In genomic region chr4:69881173-69881773, GRCh38 we compare ENCODE assay signal across 7 cellular contexts. TPM values are rescaled to one million over a fixed set of nuclear protein-coding genes. Genes with fewer than 3 reads are reported as not detected.
DNase-seq lines count a peak whose midpoint lies in the region; ATAC-seq, FAIRE-seq and TF ChIP-seq lines count a peak whose summit lies in the region.

No MANE protein-coding gene starts in this region.

- no peak for TF ChIP-seq EP300 in upper lobe of left lung (IDR thresholded peaks at IDR 0.05)

- H3K36me3 ChIP-seq in PC-3 (ENCODE audit: low read depth, low read length) (no peaks in the 10 kb centered on the region), lung (ENCODE audit: control insufficient read depth in 2 of 2, insufficient read depth in 2 of 2, low read length in 2 of 2) (no peaks in the 10 kb centered on the region), upper lobe of left lung (no peaks in the 10 kb centered on the region)

- DNase-seq in EH (ENCODE audit: low read depth) (peak; percentile 4), GM19239 (ENCODE audit: insufficient read length, low spot score) (peak; percentile 10), PC-3 (peak; percentile 66), cerebellum (ENCODE audit: low spot score) (peak; percentile 2), lung (ENCODE audit: low spot score) (peak; percentile 30), upper lobe of left lung (peak in 1 of 2 donors; percentile 30)

- H3K9ac ChIP-seq in PC-3 (ENCODE audit: low read length): no peak overlapping the region

- no peak overlapping the region for H2AFZ ChIP-seq in PC-3 (ENCODE audit: low read length)

- H3K27ac ChIP-seq in PC-3 (ENCODE audit: low read length) (no peak overlapping the region), lung (ENCODE audit: low read depth in 1 of 2, low read length in 1 of 2) (no peak overlapping the region), upper lobe of left lung (no peak overlapping the region)

- H3K4me1 ChIP-seq in PC-3 (ENCODE audit: insufficient read depth, low read length) (no peaks in the 10 kb centered on the region), lung (ENCODE audit: control insufficient read depth in 2 of 2, insufficient read depth in 2 of 2, low read length in 2 of 2) (no peaks in the 10 kb centered on the region), upper lobe of left lung (no peaks in the 10 kb centered on the region)

- H3K4me2 ChIP-seq in PC-3 (ENCODE audit: low read length): no peak overlapping the region

- peak; percentile 85 for FAIRE-seq in GM19239 (lab: Jason Lieb, UNC)

- intact Hi-C loops in PC-3 (cut with micrococcal nuclease): loop anchor here (1.0 kb wide), 2 partner anchors 58 to 192 kb away; no protein-coding TSS in a partner anchor

- H4K20me1 ChIP-seq in PC-3 (ENCODE audit: low read length): no peaks in the 10 kb centered on the region

- ATAC-seq in HG03457 (IDR thresholded peaks at IDR 0.05; ENCODE audit: unreplicated experiment) (peak; percentile 88), PC-3 (peak; percentile 78), lung (ENCODE audit: insufficient read depth, low FRiP score) (peak; percentile 85), upper lobe of left lung (ENCODE audit: low FRiP score in 2 of 2) (peak; percentile 78 to 91)

- TF ChIP-seq POLR2A in upper lobe of left lung (IDR thresholded peaks at IDR 0.05): no peak

- no peak overlapping the region for H3K4me3 ChIP-seq in PC-3 (ENCODE audit: low read length)
- no peak overlapping the region for H3K4me3 ChIP-seq in lung
- no peak overlapping the region for H3K4me3 ChIP-seq in upper lobe of left lung

- no peaks in the 10 kb centered on the region for H3K9me2 ChIP-seq in PC-3 (replicated peaks; ENCODE audit: low read length)

- H3F3A ChIP-seq in PC-3 (ENCODE audit: low read length, unreplicated experiment): no peaks in the 10 kb centered on the region

- no peaks in the 10 kb centered on the region for H3K9me3 ChIP-seq in PC-3 (ENCODE audit: low read length)
- H3K9me3 ChIP-seq in lung (ENCODE audit: control insufficient read depth in 2 of 2, insufficient read depth in 1 of 2, low read length in 1 of 2): peaks cover 0 to 3% of the 10 kb centered on the region in 2 donors
- peaks cover 0 to 3% (median 0%) of the 10 kb centered on the region in 4 donors for H3K9me3 ChIP-seq in upper lobe of left lung

- CTCF ChIA-PET in PC-3 (lab: Charles Lee): interaction anchor here (0.7 kb wide), 1 partner anchor 284 kb away, joined by 4 read pairs; no protein-coding TSS in a partner anchor

- POLR2A ChIA-PET in PC-3 (lab: Charles Lee; ENCODE audit: unreplicated experiment): interaction anchor here (0.6 kb wide), 1 partner anchor 174 kb away, joined by 3 read pairs; no protein-coding TSS in a partner anchor

- BruUV-seq in PC-3 (replicated peaks; lab: Mats Ljungman, UMichigan): no TSS peak

- no peaks in the 10 kb centered on the region for H3K79me2 ChIP-seq in PC-3 (ENCODE audit: low read length)

- H3K27me3 ChIP-seq in PC-3 (ENCODE audit: low read length): no peaks in the 10 kb centered on the region
- no peaks in the 10 kb centered on the region for H3K27me3 ChIP-seq in lung (ENCODE audit: control insufficient read depth, insufficient read depth)
- no peaks in the 10 kb centered on the region for H3K27me3 ChIP-seq in upper lobe of left lung

- TF ChIP-seq CTCF in PC-3 (conservative IDR thresholded peaks at IDR 0.05; ENCODE audit: low read depth, low read length) (peak; percentile 82), lung (IDR thresholded peaks at IDR 0.05; ENCODE audit: control extremely low read depth, extremely low read depth) (peak; percentile 80), upper lobe of left lung (IDR thresholded peaks at IDR 0.05) (peak; percentile 27 to 74 (median 64))

RNA-seq across cellular contexts. Expression of gene SULT1E1, which starts 21.3 kb away (rescaled TPM):
- total RNA-seq in PC-3 (2014; rRNA removed): not detected in 2 replicates
- 18.1 TPM for total RNA-seq in cerebellum
- 100 to 1,000 TPM in 1 of 2 donors, 1 to 10 TPM in 1; 3.2 to 146 TPM for total RNA-seq in lung
- 1 to 10 TPM in 1 of 2 donors, under 1 TPM in 1; 0.39 to 4.1 TPM for polyA plus RNA-seq in lung
- total RNA-seq in upper lobe of left lung: 1 to 10 TPM in 5 of 6 donors, not detected in 1; 1.2 to 4.3 (median 2.2) TPM

RNA-seq across cellular contexts. Expression of gene CSN1S1, which starts 49.6 kb away (rescaled TPM):
- total RNA-seq in PC-3 (2014; rRNA removed) (not detected in 2 replicates), cerebellum (not detected), lung (not detected), upper lobe of left lung (not detected)
- under 1 TPM in 1 of 2 donors, not detected in 1; 0.09 TPM for polyA plus RNA-seq in lung
